Comparison of ENCODE assay signal across 27 cellular contexts in genomic region chr1:45351508-45351907, GRCh38.
"Had no signal": no experiment of that assay in that cellular context is flagged by ENCODE, and none has a peak within 500 bp of the region (broad histone marks: within the 10 kb centered on the region; RNA-seq: fewer than 3 reads in every experiment).

No MANE protein-coding gene starts in this region.

- H3K4me3 ChIP-seq: colonic mucosa, coronary artery, dorsolateral prefrontal cortex, esophagus muscularis mucosa, esophagus squamous epithelium, gastroesophageal sphincter, heart left ventricle, heart right ventricle had no signal

- FAIRE-seq: colon, endometrium, endothelial cell of umbilical vein, frontal cortex had no signal

- H3K27ac ChIP-seq: colonic mucosa, coronary artery, epithelial cell of prostate, esophagus muscularis mucosa, esophagus squamous epithelium, foreskin keratinocyte, gastroesophageal sphincter, heart left ventricle, heart right ventricle had no signal

- H3K9me3 ChIP-seq: colonic mucosa, esophagus muscularis mucosa, esophagus squamous epithelium, gastroesophageal sphincter, heart left ventricle, heart right ventricle had no signal

- H3K27me3 ChIP-seq: colonic mucosa, dorsolateral prefrontal cortex, esophagus muscularis mucosa, esophagus squamous epithelium, foreskin keratinocyte, gastroesophageal sphincter, heart left ventricle, heart right ventricle had no signal

- H3K4me1 ChIP-seq: colonic mucosa had no signal

- ATAC-seq: effector memory CD8-positive, alpha-beta T cell; esophagus mucosa; foreskin keratinocyte; gastroesophageal sphincter; heart left ventricle; heart right ventricle had no signal

- DNase-seq: colonic mucosa; cortex of kidney; dermis blood vessel endothelial cell; dorsolateral prefrontal cortex; effector CD4-positive, alpha-beta T cell; effector CD8-positive, alpha-beta T cell; effector memory CD4-positive, alpha-beta T cell; effector memory CD8-positive, alpha-beta T cell; endodermal cell; erythroblast; esophagus squamous epithelium; foreskin fibroblast; foreskin keratinocyte; foreskin melanocyte; glutamatergic neuron; head of caudate nucleus; heart left ventricle; heart right ventricle had no signal

- H3K36me3 ChIP-seq: colonic mucosa, esophagus muscularis mucosa had no signal
